ENCODE assay signal across 30 cellular contexts in genomic region chr7:95298091-95298490, GRCh38. TPM values are rescaled to one million over a fixed set of nuclear protein-coding genes. Genes with fewer than 3 reads are reported as not detected.
"Had no signal": no experiment of that assay in that cellular context is flagged by ENCODE, and none has a peak within 500 bp of the region (broad histone marks: within the 10 kb centered on the region; RNA-seq: fewer than 3 reads in every experiment).

No MANE protein-coding gene starts in this region.

- H3K36me3 ChIP-seq: left lung, lower lobe of right lung, neural progenitor cell, neutrophil, ovary, prostate gland, right atrium auricular region, tibial nerve, uterus had no signal

- H3K27ac ChIP-seq: heart right ventricle, hepatocyte, left lung, lower lobe of right lung, neural progenitor cell, neutrophil, ovary, prostate gland, right atrium auricular region, right lobe of liver, tibial nerve, uterus had no signal

- H3K9ac ChIP-seq: neural progenitor cell had no signal

- H3K79me2 ChIP-seq: hepatocyte had no signal

- H3K4me3 ChIP-seq: heart right ventricle, hepatocyte, left lung, lower lobe of right lung, neural progenitor cell, ovary, prostate gland, right atrium auricular region, right lobe of liver, smooth muscle cell, tibial nerve, uterus had no signal

- H3K27me3 ChIP-seq: heart right ventricle, hepatocyte, left lung, neural progenitor cell, ovary, right atrium auricular region, right lobe of liver, tibial nerve, uterus had no signal

- H3K4me2 ChIP-seq: hepatocyte, neural progenitor cell, smooth muscle cell had no signal

- H3K4me1 ChIP-seq: heart right ventricle, left lung, lower lobe of right lung, prostate gland, right atrium auricular region, right lobe of liver, tibial nerve, uterus had no signal

- H3K9me3 ChIP-seq: heart right ventricle, left lung, lower lobe of right lung, neutrophil, ovary, prostate gland, right atrium auricular region, right lobe of liver, tibial nerve, uterus had no signal

- H2AFZ ChIP-seq: hepatocyte, neural progenitor cell had no signal

- DNase-seq: heart right ventricle; islet precursor cell; left colon; left lung; lower lobe of right lung; mammary epithelial cell; mesenchymal stem cell; naive thymus-derived CD8-positive, alpha-beta T cell; occipital lobe; ovary; posterior cingulate gyrus; right lobe of liver; stimulated activated CD4-positive, alpha-beta T cell treated with anti-CD3 and anti-CD28 coated beads, Interleukin-1b, Interleukin-23, amount 100 ng/mL, for 48 hours; stimulated activated CD4-positive, alpha-beta T cell treated with anti-CD3 and anti-CD28 coated beads, Interleukin-2, amount 100 ng/mL, for 48 hours; stimulated activated CD4-positive, alpha-beta T cell treated with anti-CD3 and anti-CD28 coated beads, Interleukin-4, amount 100 ng/mL, for 4 hours; stimulated activated CD8-positive, alpha-beta memory T cell treated with anti-CD3 and anti-CD28 coated beads, Interleukin-4, amount 100 ng/mL, for 48 hours; stimulated activated naive CD4-positive, alpha-beta T cell treated with Interleukin-2 at 50 U/mL for 16 hours; stimulated activated naive CD8-positive, alpha-beta T cell treated with anti-CD3 and anti-CD28 coated beads, Interleukin-15, amount 100 ng/mL, for 72 hours; uterus had no signal

RNA-seq across cellular contexts. Expression of gene PON1, which starts 26.2 kb away (rescaled TPM):
- total RNA-seq: heart right ventricle; kidney epithelial cell; left colon; mammary epithelial cell; naive thymus-derived CD8-positive, alpha-beta T cell; occipital lobe; right atrium auricular region; skeletal muscle tissue; smooth muscle cell; temporal lobe; tibial nerve; ureter; uterus had no signal
